Comparison of ENCODE assay signal across 8 cellular contexts in the genomic region with DNA sequence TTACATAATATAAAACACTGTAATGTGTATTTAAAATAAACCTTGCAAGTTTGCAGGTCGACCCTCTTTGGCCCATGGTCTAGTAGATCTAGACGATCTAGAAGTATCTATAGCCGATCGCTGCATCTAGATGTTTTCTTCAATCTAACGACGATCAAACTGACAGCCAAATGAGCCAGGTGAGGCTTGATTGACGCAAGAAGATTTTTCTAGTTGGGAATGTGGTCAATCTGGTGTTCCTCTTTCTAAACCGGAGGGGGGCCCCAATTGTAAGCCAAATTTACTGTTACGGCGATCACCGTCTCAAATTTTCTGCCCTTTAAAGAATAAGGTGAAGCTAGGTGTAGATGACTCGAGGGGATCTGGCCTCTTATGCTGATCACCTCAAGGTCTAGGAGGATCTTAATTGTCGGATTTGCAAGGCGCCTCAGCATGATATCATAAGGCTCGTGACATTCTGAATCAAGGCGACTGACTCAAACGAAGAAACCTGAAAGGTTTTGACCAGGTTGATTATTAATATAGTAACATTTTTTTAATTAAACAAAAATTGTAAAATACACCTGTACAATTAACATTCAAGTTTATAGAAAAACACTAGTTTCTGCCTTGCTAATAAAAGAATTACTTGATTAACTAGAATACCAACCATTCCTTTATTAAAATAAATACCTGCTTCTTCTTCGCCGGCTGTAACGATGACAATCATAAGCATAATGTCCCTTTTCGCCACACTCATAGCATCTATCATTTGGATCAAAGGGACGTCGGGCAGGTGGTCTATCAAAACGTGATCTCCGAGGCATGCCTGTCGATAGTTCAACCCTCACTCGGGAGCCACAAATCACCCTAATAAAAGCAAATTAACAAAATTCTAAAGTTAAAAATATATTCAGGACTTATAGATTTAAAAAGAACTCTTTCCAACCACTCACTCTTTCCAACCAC. TPM values are rescaled to one million over a fixed set of nuclear protein-coding genes. Genes with fewer than 3 reads are reported as not detected.
A peak's percentile ranks its signal among the peaks of the same experiment; 100 is the strongest.
DNase-seq lines count a peak whose midpoint lies in the region; ATAC-seq, FAIRE-seq and TF ChIP-seq lines count a peak whose summit lies in the region.

No MANE protein-coding gene starts in this region.

- H3K9me3 ChIP-seq in esophagus muscularis mucosa, result no peaks in the 10 kb centered on the region

- H3K27ac ChIP-seq in esophagus muscularis mucosa (replicated peaks in 1 of 4) (peak overlapping the region; percentile 96 to 99 (median 98)), rectal smooth muscle tissue (ENCODE audit: low read depth, low read length) (peak overlapping the region; percentile 99)

- H3K4me1 ChIP-seq in esophagus muscularis mucosa, result peaks cover 58 to 65% (median 62%) of the 10 kb centered on the region in 4 donors
- peaks cover 31% of the 10 kb centered on the region for H3K4me1 ChIP-seq in rectal smooth muscle tissue (ENCODE audit: control insufficient read depth, insufficient read depth, low read length)

- ATAC-seq in GM21390 (IDR thresholded peaks at IDR 0.05; ENCODE audit: unreplicated experiment) (no peak), GM18907 (IDR thresholded peaks at IDR 0.05; ENCODE audit: unreplicated experiment) (no peak)

- DNase-seq in GM12891 (ENCODE audit: insufficient read length, low spot score) (no peak), RKO (ENCODE audit: low spot score) (peak; percentile 60), esophagus muscularis mucosa (ENCODE audit: extremely low spot score) (no peak), D341Med (ENCODE audit: low spot score) (no peak), NK-92 (lab: John Stamatoyannopoulos, UW; ENCODE audit: unreplicated experiment) (no peak)

- H3K36me3 ChIP-seq in esophagus muscularis mucosa (peaks cover 43 to 53% (median 48%) of the 10 kb centered on the region in 4 donors), rectal smooth muscle tissue (ENCODE audit: control insufficient read depth, insufficient read depth, low read length) (peaks cover 34% of the 10 kb centered on the region)

- no peak for TF ChIP-seq EP300 in esophagus muscularis mucosa (IDR thresholded peaks at IDR 0.05)

- TF ChIP-seq POLR2A in GM12891 (IDR thresholded peaks at IDR 0.05; ENCODE audit: low read depth, low read length), result 0 out of 2 replicates have a peak, but pooled peaks have one; percentile 11
- TF ChIP-seq POLR2A in esophagus muscularis mucosa (IDR thresholded peaks at IDR 0.05; ENCODE audit: low read depth), result no peak

- no peaks in the 10 kb centered on the region for H3K27me3 ChIP-seq in esophagus muscularis mucosa
- no peaks in the 10 kb centered on the region for H3K27me3 ChIP-seq in rectal smooth muscle tissue (ENCODE audit: control insufficient read depth, insufficient read depth, low read length)

- 56% methylated on average over 27 of the region's 27 CpGs for WGBS in esophagus muscularis mucosa

- peak overlapping the region; percentile 77 to 91 (median 84) for H3K4me3 ChIP-seq in esophagus muscularis mucosa
- peak overlapping the region; percentile 100 for H3K4me3 ChIP-seq in rectal smooth muscle tissue (ENCODE audit: low read length)

- no peak overlapping the region for H3K9ac ChIP-seq in rectal smooth muscle tissue (ENCODE audit: low read length)

- intact Hi-C loops in esophagus muscularis mucosa (cut with DNase I), result no loop called here

- TF ChIP-seq CTCF in esophagus muscularis mucosa (IDR thresholded peaks at IDR 0.05), result no peak

- no peak for FAIRE-seq in GM12891 (lab: Jason Lieb, UNC)

TF ChIP-seq in GM12891, 5 proteins besides CTCF, POLR2A, EP300 and RAD21:
- TF ChIP-seq POLR2AphosphoS5 (IDR thresholded peaks at IDR 0.05; ENCODE audit: low read depth, low read length) (no peak; the same call in 1 of the 2 replicates), TAF1 (IDR thresholded peaks at IDR 0.05; ENCODE audit: low read depth, low read length) (no peak), SPI1 (IDR thresholded peaks at IDR 0.05; ENCODE audit: low read depth, low read length) (no peak), POU2F2 (IDR thresholded peaks at IDR 0.05; ENCODE audit: low read depth, low read length) (no peak), PAX5 (IDR thresholded peaks at IDR 0.05; ENCODE audit: insufficient read depth, low read length, severe bottlenecking) (no peak)

RNA-seq across cellular contexts. Expression of gene SRSF7, which starts 2.0 kb away (rescaled TPM):
- polyA plus RNA-seq in GM12891 (2012; ENCODE audit: low read depth, missing spikeins), result 278 TPM
- total RNA-seq in esophagus muscularis mucosa, result 100 to 1,000 TPM in 1 of 4 donors, 10 to 100 TPM in 3; 41.4 to 100 (median 56.8) TPM

RNA-seq across cellular contexts. Expression of gene GEMIN6, which starts 28.9 kb away (rescaled TPM):
- polyA plus RNA-seq in GM12891 (2012; ENCODE audit: low read depth, missing spikeins), result 13.5 TPM
- total RNA-seq in esophagus muscularis mucosa, result 1 to 10 TPM; 2.8 to 9.9 (median 7.4) TPM
